8 cellular contexts compared by ENCODE assay signal in the genomic region with DNA sequence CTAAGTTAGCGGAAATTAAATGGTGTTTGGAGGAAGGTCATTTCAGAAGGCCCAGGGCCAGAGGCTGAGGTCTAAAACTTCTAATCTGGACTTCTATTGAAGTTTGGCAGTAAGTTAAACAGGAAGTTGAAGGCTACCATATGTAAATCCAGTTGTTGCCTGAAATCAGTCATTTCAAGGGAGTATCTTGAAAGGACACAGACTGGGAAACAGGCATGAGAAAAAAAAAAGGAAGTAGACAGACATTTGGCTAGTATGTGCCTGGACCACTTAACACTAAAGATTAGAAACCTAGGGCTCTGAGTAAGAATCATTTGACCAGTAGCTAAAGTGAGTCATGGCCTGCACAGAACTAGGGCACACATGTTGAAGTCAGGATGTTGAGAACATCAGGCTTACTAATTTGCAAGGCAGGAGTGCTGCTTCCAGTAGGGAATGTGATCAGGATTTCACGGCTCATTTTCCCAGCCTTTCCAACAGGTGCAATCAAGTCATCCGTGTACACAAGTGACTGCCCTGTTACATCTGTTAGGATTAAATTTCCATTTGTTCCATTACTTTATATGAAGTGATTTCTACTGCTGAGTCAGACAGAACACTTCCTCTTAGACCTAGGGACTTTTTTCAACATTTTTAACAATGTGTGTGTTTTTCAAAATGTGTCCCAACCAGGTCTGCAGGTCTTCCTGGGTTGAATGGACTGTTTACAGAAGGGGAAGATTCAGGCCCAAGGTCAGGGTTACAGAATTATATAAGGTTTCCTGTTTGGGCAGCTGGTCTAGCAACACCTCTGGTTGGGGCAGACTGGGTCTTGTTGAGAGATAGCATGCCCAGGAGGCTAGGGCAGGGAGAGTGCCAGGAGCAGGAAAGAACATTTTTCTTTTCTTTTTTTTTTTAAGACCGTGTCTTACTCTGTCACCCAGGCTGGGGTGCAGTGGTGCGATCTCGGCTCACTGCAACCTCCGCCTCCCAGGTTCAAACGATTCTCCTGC.
DNase-seq lines count a peak whose midpoint lies in the region; ATAC-seq and TF ChIP-seq lines count a peak whose summit lies in the region.

No MANE protein-coding gene starts in this region.

- no peak overlapping the region for H3K14ac ChIP-seq in H9 (ENCODE audit: insufficient read depth, low read length)

- H3K23ac ChIP-seq in H9 (ENCODE audit: insufficient read length, low read depth, low read length): no peak overlapping the region

- H3K27ac ChIP-seq in H9 (ENCODE audit: insufficient read length, low read depth, low read length) (peak overlapping the region; percentile 6), stomach smooth muscle (ENCODE audit: low read length) (peak overlapping the region; percentile 99)

- peak overlapping the region; percentile 14 for H3K4me2 ChIP-seq in H9 (ENCODE audit: insufficient read depth, insufficient read length, low read length)

- H2AK5ac ChIP-seq in H9 (ENCODE audit: insufficient read length, low read length): no peak overlapping the region

- H3K4me3 ChIP-seq in GM12864 (ENCODE audit: low read depth, low read length) (peak overlapping the region; percentile 54; the same call in 1 of the 2 replicates), stomach smooth muscle (ENCODE audit: low read length in 2 of 2) (peak overlapping the region; percentile 63 to 82)

- no peak overlapping the region for H4K91ac ChIP-seq in H9 (ENCODE audit: insufficient read length, low read depth, low read length)

- H3K27me3 ChIP-seq in H9 (ENCODE audit: insufficient read depth, low read length) (peaks cover 9% of the 10 kb centered on the region; the same call in 1 of the 2 replicates), stomach smooth muscle (ENCODE audit: control insufficient read depth in 1 of 2, insufficient read depth in 2 of 2, low read length in 2 of 2) (no peaks in the 10 kb centered on the region)

- peaks cover 0 to 10% (median 6%) of the 10 kb centered on the region in 3 experiments; a peak in 4 of 7 replicates for H3K36me3 Mint-ChIP-seq in H9 (ENCODE audit: insufficient read depth in 1 of 3, low read depth in 3 of 3)
- H3K36me3 Mint-ChIP-seq in chondrocyte (ENCODE audit: low read depth): no peaks in the 10 kb centered on the region

- H3K27me3 Mint-ChIP-seq in H9 (ENCODE audit: low read depth): peaks cover 23% of the 10 kb centered on the region
- no peaks in the 10 kb centered on the region for H3K27me3 Mint-ChIP-seq in chondrocyte (ENCODE audit: low read depth)

- peak overlapping the region; percentile 56 to 80 for H3K4me3 Mint-ChIP-seq in H9
- H3K4me3 Mint-ChIP-seq in chondrocyte (ENCODE audit: unreplicated experiment): peak overlapping the region; percentile 81

- H2AFZ ChIP-seq in H9 (ENCODE audit: low read length): no peak overlapping the region

- H3T11ph ChIP-seq in H9 (ENCODE audit: low read length): no peak overlapping the region

- H4K8ac ChIP-seq in H9 (replicated peaks; ENCODE audit: insufficient read length, low read depth, low read length): no peak overlapping the region

- H3K56ac ChIP-seq in H9 (ENCODE audit: insufficient read length, low read depth, low read length): no peak overlapping the region

- no peaks in the 10 kb centered on the region for H3K79me2 ChIP-seq in H9 (ENCODE audit: insufficient read depth, low read length)

- peaks cover 0 to 3% of the 10 kb centered on the region in 2 experiments; a peak in 1 of 5 replicates for H3K9me3 Mint-ChIP-seq in H9
- no peaks in the 10 kb centered on the region for H3K9me3 Mint-ChIP-seq in chondrocyte (ENCODE audit: low read depth)

- H2BK12ac ChIP-seq in H9 (ENCODE audit: insufficient read length, low read depth, low read length): no peak overlapping the region

- no peak overlapping the region for H3K18ac ChIP-seq in H9 (ENCODE audit: insufficient read length, low read depth, low read length)

- H3K9me3 ChIP-seq in H9 (ENCODE audit: control insufficient read depth, low read depth, low read length) (no peaks in the 10 kb centered on the region), stomach smooth muscle (ENCODE audit: control insufficient read depth in 2 of 2, low read length in 2 of 2) (no peaks in the 10 kb centered on the region)

- no peak overlapping the region for H4K5ac ChIP-seq in H9 (ENCODE audit: insufficient read length, low read depth, low read length)

- no peak overlapping the region for H2BK120ac ChIP-seq in H9 (ENCODE audit: low read depth, low read length, poor library complexity, severe bottlenecking)

- WGBS in H9 (ENCODE audit: extremely low coverage, insufficient read length, low lambda C conversion rate): no CpG with 5 or more reads among the region's 8 CpGs

- peaks cover 16% of the 10 kb centered on the region; the same call in 1 of the 2 replicates for H3K4me1 ChIP-seq in H9 (ENCODE audit: insufficient read depth, low read length)
- H3K4me1 ChIP-seq in stomach smooth muscle (ENCODE audit: control insufficient read depth, insufficient read depth, low read length): peaks cover 37% of the 10 kb centered on the region

- no peak for TF ChIP-seq CTCF in GM12864 (IDR thresholded peaks at IDR 0.05; ENCODE audit: low read depth, low read length, missing control alignments)
- no peak for TF ChIP-seq CTCF in H9 (conservative IDR thresholded peaks at IDR 0.05)
- TF ChIP-seq CTCF in chondrocyte (IDR thresholded peaks at IDR 0.05): no peak

- H3K9ac ChIP-seq in H9 (ENCODE audit: extremely low read depth, insufficient read length, low read length): peak overlapping the region; percentile 20
- peak overlapping the region; percentile 96 for H3K9ac ChIP-seq in stomach smooth muscle (ENCODE audit: low read length in 2 of 2)

- H3K4ac ChIP-seq in H9 (ENCODE audit: low read depth, low read length): no peak overlapping the region

- no peaks in the 10 kb centered on the region for H3K36me3 ChIP-seq in stomach smooth muscle (ENCODE audit: control insufficient read depth in 2 of 2, insufficient read depth in 2 of 2, low read length in 2 of 2)

- H3K23me2 ChIP-seq in H9 (ENCODE audit: insufficient read length, low read depth, low read length, poor library complexity, severe bottlenecking): peaks cover 2% of the 10 kb centered on the region

- H4K20me1 ChIP-seq in H9 (ENCODE audit: control insufficient read depth, insufficient read depth, insufficient read length): no peaks in the 10 kb centered on the region

- H2BK5ac ChIP-seq in H9 (ENCODE audit: insufficient read length, low read length): no peak overlapping the region

- peaks cover 60 to 65% of the 10 kb centered on the region in 2 experiments for H3K4me1 Mint-ChIP-seq in H9
- H3K4me1 Mint-ChIP-seq in chondrocyte (ENCODE audit: low read depth): peaks cover 53% of the 10 kb centered on the region

- no peaks in the 10 kb centered on the region for H3K79me1 ChIP-seq in H9 (ENCODE audit: insufficient read depth, low read depth, low read length, poor library complexity, severe bottlenecking)

- DNase-seq in GM12864 (ENCODE audit: low read depth) (peak; percentile 66), H9 (no peak), LHCN-M2 (ENCODE audit: low read depth) (peak; percentile 100), SKM-1 treated with dmso at 0.1 percent for 144 hours (lab: John Stamatoyannopoulos, UW; ENCODE audit: unreplicated experiment) (peak; percentile 80), chondrocyte (ENCODE audit: low spot score) (no peak), left kidney (ENCODE audit: low read depth, low spot score) (peak; percentile 85)

- H3K27ac Mint-ChIP-seq in H9: peak overlapping the region; percentile 83 to 97 (median 96)
- H3K27ac Mint-ChIP-seq in chondrocyte (ENCODE audit: unreplicated experiment): peak overlapping the region; percentile 99

- ATAC-seq in GM21825 (IDR thresholded peaks at IDR 0.05; ENCODE audit: unreplicated experiment): no peak

- no peak overlapping the region for H2BK20ac ChIP-seq in H9 (ENCODE audit: low read depth, low read length, poor library complexity, severe bottlenecking)

- H2BK15ac ChIP-seq in H9 (ENCODE audit: low read depth, low read length): no peak overlapping the region

Comparison
In these comparisons a context has a peak if more than half of its experiments do, and no peak if none do; other contexts are left out.
1. DNase-seq: peak in GM12864 (single experiment), LHCN-M2 (single experiment), SKM-1 treated with dmso at 0.1 percent for 144 hours (single experiment) and left kidney (single experiment); none in H9 (single experiment) and chondrocyte (single experiment).